30 cellular contexts compared by ENCODE assay signal in the genomic region with DNA sequence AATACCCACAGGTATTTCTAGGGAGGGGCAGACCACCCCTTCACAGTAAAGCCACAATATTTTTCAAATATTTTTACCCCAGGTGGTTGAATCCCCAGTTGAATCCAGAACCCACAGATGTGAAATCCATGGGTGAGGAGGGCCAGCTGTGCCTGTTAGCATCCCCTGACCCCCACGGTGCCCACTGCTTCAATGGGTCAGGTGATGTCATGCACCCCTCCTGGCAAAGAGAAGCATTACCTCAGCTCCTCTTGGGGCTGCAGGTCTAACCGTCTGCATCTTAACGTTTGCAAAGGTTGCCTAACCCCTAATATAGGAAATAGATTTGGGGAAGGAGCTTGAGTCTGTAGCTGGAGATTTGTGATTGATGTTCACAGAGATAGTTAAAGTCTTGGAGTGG. TPM values are rescaled to one million over a fixed set of nuclear protein-coding genes. Genes with fewer than 3 reads are reported as not detected.
"Had no signal": no experiment of that assay in that cellular context is flagged by ENCODE, and none has a peak within 500 bp of the region (broad histone marks: within the 10 kb centered on the region; RNA-seq: fewer than 3 reads in every experiment).

No MANE protein-coding gene starts in this region.

- H3K36me3 Mint-ChIP-seq: type B pancreatic cell had no signal

- H3K27ac Mint-ChIP-seq: nephron progenitor cell; stimulated activated memory B cell treated with anti-CD40 and anti-IgM and Interleukin-4, amounts not matched to agents 10 μg/mL and 1 μg/mL and 100 μg/mL, for 72 hours; type B pancreatic cell had no signal

- H3K27me3 Mint-ChIP-seq: stimulated activated memory B cell treated with anti-CD40 and anti-IgM and Interleukin-4, amounts not matched to agents 10 μg/mL and 1 μg/mL and 100 μg/mL, for 72 hours had no signal

- ATAC-seq: esophagus mucosa; gastrocnemius medialis; left ventricle myocardium superior; lower lobe of right lung; naive thymus-derived CD8-positive, alpha-beta T cell; psoas muscle; right cardiac atrium; stimulated activated memory B cell treated with anti-CD40 and anti-IgM and Interleukin-4, amounts not matched to agents 10 μg/mL and 1 μg/mL and 100 μg/mL, for 72 hours; stimulated activated naive CD8-positive, alpha-beta T cell treated with anti-CD3 and anti-CD28 coated beads, Interleukin-15, Interleukin-2, amounts not matched to agents 100 U/mL and 50 U/mL, for 24 hours had no signal

- H3K27ac ChIP-seq: dorsolateral prefrontal cortex, epithelial cell of prostate, gastrocnemius medialis, lower lobe of right lung, ovary, psoas muscle, sigmoid colon, testis, tibial artery had no signal

- DNase-seq: dorsolateral prefrontal cortex; effector CD4-positive, alpha-beta T cell; foreskin fibroblast; gastrocnemius medialis; left ventricle myocardium superior; lower lobe of right lung; naive thymus-derived CD8-positive, alpha-beta T cell; nephron progenitor cell; occipital lobe; ovary; posterior cingulate gyrus; psoas muscle; right cardiac atrium; sigmoid colon; stimulated activated CD4-positive, alpha-beta T cell treated with anti-CD3 and anti-CD28 coated beads, Interleukin-2, amount 100 ng/mL, for 24 hours; stimulated activated CD4-positive, alpha-beta T cell treated with anti-CD3 and anti-CD28 coated beads, Interleukin-4, amount 100 ng/mL, for 24 hours; stimulated activated naive CD8-positive, alpha-beta T cell treated with anti-CD3 and anti-CD28 coated beads, Interleukin-15, Interleukin-2, amounts not matched to agents 100 U/mL and 50 U/mL, for 24 hours; substantia nigra; testis; tibial artery had no signal

- H3K9me3 ChIP-seq: gastrocnemius medialis, lower lobe of right lung, ovary, psoas muscle, sigmoid colon, testis, tibial artery had no signal

- H3K27me3 ChIP-seq: dorsolateral prefrontal cortex, gastrocnemius medialis, ovary, testis had no signal

- H3K4me3 Mint-ChIP-seq: naive thymus-derived CD8-positive, alpha-beta T cell; nephron progenitor cell; stimulated activated memory B cell treated with anti-CD40 and anti-IgM and Interleukin-4, amounts not matched to agents 10 μg/mL and 1 μg/mL and 100 μg/mL, for 72 hours; type B pancreatic cell had no signal

- H3K9me3 Mint-ChIP-seq: naive thymus-derived CD8-positive, alpha-beta T cell; nephron progenitor cell; stimulated activated memory B cell treated with anti-CD40 and anti-IgM and Interleukin-4, amounts not matched to agents 10 μg/mL and 1 μg/mL and 100 μg/mL, for 72 hours; type B pancreatic cell had no signal

RNA-seq across cellular contexts. Expression of gene GAB4, which starts 52.1 kb away (rescaled TPM):
- total RNA-seq: esophagus mucosa, gastrocnemius medialis, glomerular endothelial cell, left ventricle myocardium superior, lower lobe of right lung, mesenteric fat pad, myocyte, occipital lobe, ovary, psoas muscle, renal cortical epithelial cell, right cardiac atrium, skeletal muscle tissue, urinary bladder had no signal
